ENCODE assay signal across 9 cellular contexts in the genomic region with DNA sequence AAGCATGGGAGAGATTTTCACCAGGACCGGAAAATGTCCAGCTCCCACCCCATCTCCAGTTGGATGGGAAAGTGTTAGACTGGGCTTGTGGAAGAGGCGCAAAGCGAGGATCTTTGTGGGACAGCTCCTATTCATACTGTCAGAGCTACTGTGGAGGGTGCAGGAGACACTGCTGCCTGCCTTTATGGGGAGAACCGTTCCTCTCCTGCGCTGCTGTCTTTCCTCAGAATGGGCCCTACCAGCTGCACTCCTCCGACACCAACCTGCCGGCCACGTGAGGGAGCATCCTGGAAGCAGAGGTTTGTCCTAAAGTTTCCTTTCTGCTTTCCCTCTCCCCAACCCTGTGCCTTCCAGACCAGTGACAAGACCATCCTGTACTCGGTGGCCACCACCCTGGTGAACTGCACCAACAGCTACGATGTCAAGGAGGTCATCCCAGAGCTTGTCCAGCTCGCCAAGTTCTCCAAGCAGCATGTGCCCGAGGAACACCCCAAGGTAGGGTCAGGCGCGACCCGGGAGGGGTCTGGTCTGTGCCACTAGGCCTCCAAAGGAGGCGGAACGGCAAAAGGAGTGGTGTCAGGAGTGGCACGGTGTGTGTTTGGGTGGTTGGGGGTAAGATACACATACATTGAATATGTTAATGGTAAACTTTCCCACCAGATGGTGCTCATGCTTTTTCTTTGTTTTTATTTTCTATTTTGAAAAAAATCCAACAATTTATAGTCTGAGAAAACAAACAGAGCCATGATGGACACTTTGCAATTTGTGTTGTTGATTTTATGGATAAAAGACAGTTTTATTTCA. TPM values are rescaled to one million over a fixed set of nuclear protein-coding genes. Genes with fewer than 3 reads are reported as not detected.
DNase-seq lines count a peak whose midpoint lies in the region; ATAC-seq, FAIRE-seq and TF ChIP-seq lines count a peak whose summit lies in the region.
"Had no signal": no experiment of that assay in that cellular context is flagged by ENCODE, and none has a peak within 500 bp of the region (broad histone marks: within the 10 kb centered on the region; RNA-seq: fewer than 3 reads in every experiment).

No MANE protein-coding gene starts in this region.

- H3K4me3 ChIP-seq in ascending aorta = no peak overlapping the region
- no peak overlapping the region for H3K4me3 ChIP-seq in mesenchymal stem cell (ENCODE audit: insufficient read depth in 1 of 2, low read depth in 1 of 2, low read length in 2 of 2)
- H3K4me3 ChIP-seq: vagina had no signal

- H4K8ac ChIP-seq in mesenchymal stem cell (ENCODE audit: low read length) = no peak overlapping the region

- H3K14ac ChIP-seq in mesenchymal stem cell (ENCODE audit: low read length in 2 of 2) = no peak overlapping the region

- no peak overlapping the region for H2BK15ac ChIP-seq in mesenchymal stem cell (ENCODE audit: low read depth, poor library complexity, severe bottlenecking)

- H3K36me3 ChIP-seq in ascending aorta (no peaks in the 10 kb centered on the region), mesenchymal stem cell (ENCODE audit: control insufficient read depth in 1 of 2, insufficient read depth in 2 of 2, low read depth in 1 of 2, low read length in 2 of 2) (no peaks in the 10 kb centered on the region)
- H3K36me3 ChIP-seq: vagina had no signal

- H2BK120ac ChIP-seq in mesenchymal stem cell (ENCODE audit: low read depth, low read length) = no peak overlapping the region

- TF ChIP-seq POLR2A in GM12892 (IDR thresholded peaks at IDR 0.05; ENCODE audit: low read depth, low read length) = no peak

- H2AFZ ChIP-seq in mesenchymal stem cell (ENCODE audit: low read depth, low read length) = no peak overlapping the region

- H3K4me2 ChIP-seq in mesenchymal stem cell (ENCODE audit: low read length, poor library complexity, severe bottlenecking) = no peak overlapping the region

- TF ChIP-seq CTCF in LNCAP (IDR thresholded peaks at IDR 0.05) (peak; percentile 30; the same call in 1 of the 2 replicates), ascending aorta (IDR thresholded peaks at IDR 0.05) (peak in 2 of 3 experiments; percentile 30 to 33)

- H2AK5ac ChIP-seq in mesenchymal stem cell (ENCODE audit: low read length, severe bottlenecking) = no peak overlapping the region

- H3K79me1 ChIP-seq in mesenchymal stem cell (replicated peaks; ENCODE audit: low read length, poor library complexity, severe bottlenecking) = no peaks in the 10 kb centered on the region

- H3K27me3 ChIP-seq in ascending aorta (no peaks in the 10 kb centered on the region), mesenchymal stem cell (ENCODE audit: control insufficient read depth in 1 of 2, insufficient read depth in 1 of 2, low read length in 2 of 2) (peaks cover 7 to 9% of the 10 kb centered on the region in 2 experiments)
- H3K27me3 ChIP-seq: vagina had no signal

- no peak overlapping the region for H2BK5ac ChIP-seq in mesenchymal stem cell (ENCODE audit: low read depth, low read length, poor library complexity, severe bottlenecking)

- no peak overlapping the region for H2BK12ac ChIP-seq in mesenchymal stem cell (ENCODE audit: low read length in 2 of 2)

- intact Hi-C loops in ascending aorta (cut with DNase I) = loop anchor here (10.0 kb wide), 1 partner anchor 364 kb away; the partner anchor contains the start of gene SLFN12L

- no peak overlapping the region for H3K4ac ChIP-seq in mesenchymal stem cell (ENCODE audit: low read depth in 1 of 2, low read length in 2 of 2)

- peak overlapping the region; percentile 75 for H3K9ac ChIP-seq in mesenchymal stem cell (ENCODE audit: low read length)

- H3K27ac ChIP-seq in ascending aorta (no peak overlapping the region), mesenchymal stem cell (ENCODE audit: low read length, poor library complexity, severe bottlenecking) (no peak overlapping the region)
- H3K27ac ChIP-seq: vagina had no signal

- no peak for ATAC-seq in HG02763 (IDR thresholded peaks at IDR 0.05; ENCODE audit: unreplicated experiment)

- H3K9me3 ChIP-seq in ascending aorta (no peaks in the 10 kb centered on the region), mesenchymal stem cell (ENCODE audit: control insufficient read depth, low read length) (no peaks in the 10 kb centered on the region)
- H3K9me3 ChIP-seq: vagina had no signal

- WGBS in mesenchymal stem cell = 80% methylated on average over 16 of the region's 18 CpGs

- no peak overlapping the region for H3K23ac ChIP-seq in mesenchymal stem cell (ENCODE audit: low read length in 2 of 2)

- no peak overlapping the region for H3K18ac ChIP-seq in mesenchymal stem cell (ENCODE audit: low read depth in 1 of 2, low read length in 2 of 2)

- no peak for FAIRE-seq in GM12892 (lab: Jason Lieb, UNC)

- H4K91ac ChIP-seq in mesenchymal stem cell (ENCODE audit: low read length) = no peak overlapping the region

- H3K4me1 ChIP-seq in ascending aorta = no peaks in the 10 kb centered on the region
- no peaks in the 10 kb centered on the region for H3K4me1 ChIP-seq in mesenchymal stem cell (ENCODE audit: control insufficient read depth, insufficient read depth, low read depth, low read length)

- DNase-seq in COLO829 (ENCODE audit: low spot score) = peak; percentile 57
- DNase-seq in ascending aorta (ENCODE audit: low spot score in 2 of 2) = peak in 1 of 2 donors; percentile 55
- peak; percentile 17 for DNase-seq in mesenchymal stem cell
- DNase-seq in NCI-H2227 (lab: John Stamatoyannopoulos, UW; ENCODE audit: unreplicated experiment) = no peak
- no peak for DNase-seq in activated gamma-delta T cell (lab: John Stamatoyannopoulos, UW)
- DNase-seq in GM12892 (ENCODE audit: insufficient read length) = no peak

RNA-seq across cellular contexts. Expression of gene SLC35G3, which starts 23.0 kb away (rescaled TPM):
- total RNA-seq in ascending aorta = not detected
- polyA plus RNA-seq in mesenchymal stem cell (2013, experiment 1 of 2) = not detected
- polyA plus RNA-seq in mesenchymal stem cell (2013, experiment 2 of 2) = not detected
- not detected for polyA plus RNA-seq in GM12892 (2012; ENCODE audit: missing spikeins)
- total RNA-seq: vagina had no signal

RNA-seq across cellular contexts. Expression of gene UNC45B, which starts 23.6 kb away (rescaled TPM):
- total RNA-seq in ascending aorta = not detected
- under 0.01 TPM for polyA plus RNA-seq in mesenchymal stem cell (2013, experiment 1 of 2)
- polyA plus RNA-seq in mesenchymal stem cell (2013, experiment 2 of 2) = not detected
- not detected for polyA plus RNA-seq in GM12892 (2012; ENCODE audit: missing spikeins)
- total RNA-seq: vagina had no signal

RNA-seq across cellular contexts. Expression of gene NLE1, which starts 29.1 kb away (rescaled TPM):
- 3.8 TPM for total RNA-seq in ascending aorta
- polyA plus RNA-seq in mesenchymal stem cell (2013, experiment 1 of 2) = 7.2 TPM
- 7.4 TPM for polyA plus RNA-seq in mesenchymal stem cell (2013, experiment 2 of 2)
- polyA plus RNA-seq in GM12892 (2012; ENCODE audit: missing spikeins) = 12.6 TPM

RNA-seq across cellular contexts. Expression of gene FNDC8, which starts 49.8 kb away (rescaled TPM):
- not detected for total RNA-seq in ascending aorta
- polyA plus RNA-seq in mesenchymal stem cell (2013, experiment 1 of 2) = not detected
- polyA plus RNA-seq in mesenchymal stem cell (2013, experiment 2 of 2) = not detected
- not detected for polyA plus RNA-seq in GM12892 (2012; ENCODE audit: missing spikeins)
- total RNA-seq: vagina had no signal

RNA-seq across cellular contexts. Expression of gene RAD51D, which starts 51.5 kb away (rescaled TPM):
- total RNA-seq in ascending aorta = 3.7 TPM
- 6.5 TPM for polyA plus RNA-seq in mesenchymal stem cell (2013, experiment 1 of 2)
- 6.3 TPM for polyA plus RNA-seq in mesenchymal stem cell (2013, experiment 2 of 2)
- 21.0 TPM for polyA plus RNA-seq in GM12892 (2012; ENCODE audit: missing spikeins)

Comparison
In these comparisons a context has a peak if more than half of its experiments do, and no peak if none do; other contexts are left out.
1. DNase-seq: peak in COLO829 (single experiment) and mesenchymal stem cell (single experiment); none in NCI-H2227 (single experiment), activated gamma-delta T cell (single experiment) and GM12892 (single experiment).